In the genomic region with DNA sequence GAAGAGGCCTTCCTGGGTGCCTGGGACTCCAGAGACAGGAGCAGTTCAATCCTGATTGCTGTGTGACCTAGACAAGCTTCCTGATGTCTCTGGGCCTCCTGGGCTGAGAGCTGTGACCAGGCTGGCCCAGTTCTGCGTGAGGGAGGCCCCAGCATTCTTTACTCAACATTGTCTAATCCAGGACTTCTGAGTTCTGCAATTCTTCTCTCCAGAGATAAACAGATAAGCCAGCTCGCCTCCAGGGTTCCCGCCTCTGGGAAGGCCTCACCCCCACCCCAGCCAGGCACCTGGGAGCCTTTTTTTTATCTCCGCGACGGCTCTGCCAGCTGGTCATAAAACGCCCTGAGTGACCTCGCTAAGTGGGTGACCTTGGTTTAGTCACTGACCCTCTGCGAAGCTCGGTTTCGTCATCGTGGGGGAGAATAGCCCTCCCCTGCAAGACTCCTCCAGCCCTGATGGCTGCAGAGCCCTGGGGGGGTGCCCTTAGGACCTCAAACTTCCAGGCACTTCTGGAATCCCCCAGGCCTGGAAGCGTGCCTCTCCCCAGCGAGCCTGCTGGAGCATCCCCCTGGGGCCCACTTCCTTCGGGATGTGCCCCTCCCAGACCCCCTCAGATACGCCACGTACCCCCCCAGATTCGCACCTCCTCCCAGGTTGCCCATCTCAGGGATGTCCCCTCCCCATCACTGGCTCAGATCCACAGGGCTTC, we compare ENCODE assay signal across 10 cellular contexts. TPM values are rescaled to one million over a fixed set of nuclear protein-coding genes. Genes with fewer than 3 reads are reported as not detected.
DNase-seq lines count a peak whose midpoint lies in the region; ATAC-seq and TF ChIP-seq lines count a peak whose summit lies in the region.
"Had no signal": no experiment of that assay in that cellular context is flagged by ENCODE, and none has a peak within 500 bp of the region (broad histone marks: within the 10 kb centered on the region; RNA-seq: fewer than 3 reads in every experiment).

No MANE protein-coding gene starts in this region.

- H2BK120ac ChIP-seq in mesenchymal stem cell (ENCODE audit: low read depth, low read length) = peak overlapping the region; percentile 68

- H2AK5ac ChIP-seq in mesenchymal stem cell (ENCODE audit: low read length, severe bottlenecking) = peak overlapping the region; percentile 34

- peak overlapping the region; percentile 48 for H4K8ac ChIP-seq in mesenchymal stem cell (ENCODE audit: low read length)

- peak; percentile 39 for DNase-seq in BJ (ENCODE audit: low read depth)
- DNase-seq in HuH-7.5 (ENCODE audit: low spot score) = peak; percentile 68
- no peak for DNase-seq in breast epithelium (ENCODE audit: low spot score in 2 of 2)
- peak; percentile 92 for DNase-seq in mesenchymal stem cell
- no peak for DNase-seq in stimulated activated CD4-positive, alpha-beta T cell treated with anti-CD3 and anti-CD28 coated beads, Interleukin-1b, Interleukin-23, amount 100 ng/mL, for 48 hours
- DNase-seq in activated T-cell treated with anti-CD3 and anti-CD28 coated beads, Interleukin-2, amount 50 U/mL, for 1 hour = no peak
- no peak for DNase-seq in NCI-H2029 treated with DMSO at 0.1 percent for 48 hours (lab: John Stamatoyannopoulos, UW)

- H2BK5ac ChIP-seq in mesenchymal stem cell (ENCODE audit: low read depth, low read length, poor library complexity, severe bottlenecking) = no peak overlapping the region

- TF ChIP-seq CTCF in BJ (IDR thresholded peaks at IDR 0.05; ENCODE audit: insufficient read depth, low read depth, low read length) (no peak), breast epithelium (IDR thresholded peaks at IDR 0.05) (no peak)

- intact Hi-C loops in breast epithelium (cut with DNase I; ENCODE audit: low total_unique reads) = no loop called here

- peak overlapping the region in 1 of 2 experiments; percentile 28 for H3K4ac ChIP-seq in mesenchymal stem cell (ENCODE audit: low read depth in 1 of 2, low read length in 2 of 2)

- H3K9me3 ChIP-seq in breast epithelium (no peaks in the 10 kb centered on the region), mesenchymal stem cell (ENCODE audit: control insufficient read depth, low read length) (no peaks in the 10 kb centered on the region)

- peak overlapping the region in 1 of 2 experiments; percentile 84 for H3K18ac ChIP-seq in mesenchymal stem cell (ENCODE audit: low read depth in 1 of 2, low read length in 2 of 2)

- no peak for TF ChIP-seq POLR2A in breast epithelium (IDR thresholded peaks at IDR 0.05)

- H3K4me2 ChIP-seq in mesenchymal stem cell (ENCODE audit: low read length, poor library complexity, severe bottlenecking) = peak overlapping the region; percentile 41

- no peaks in the 10 kb centered on the region for H3K4me1 ChIP-seq in breast epithelium
- H3K4me1 ChIP-seq in mesenchymal stem cell (ENCODE audit: control insufficient read depth, insufficient read depth, low read depth, low read length) = peaks cover 29% of the 10 kb centered on the region

- H3K36me3 ChIP-seq in BJ (ENCODE audit: control insufficient read depth, insufficient read depth, low read length) (no peaks in the 10 kb centered on the region), breast epithelium (no peaks in the 10 kb centered on the region), mesenchymal stem cell (ENCODE audit: control insufficient read depth in 1 of 2, insufficient read depth in 2 of 2, low read depth in 1 of 2, low read length in 2 of 2) (no peaks in the 10 kb centered on the region)

- H3K4me3 ChIP-seq in BJ (ENCODE audit: low read depth, low read length) (no peak overlapping the region), breast epithelium (no peak overlapping the region), mesenchymal stem cell (ENCODE audit: insufficient read depth in 1 of 2, low read depth in 1 of 2, low read length in 2 of 2) (no peak overlapping the region)

- no peak overlapping the region for H3K14ac ChIP-seq in mesenchymal stem cell (ENCODE audit: low read length in 2 of 2)

- H3K27ac ChIP-seq in breast epithelium (peak overlapping the region; percentile 77 to 78), mesenchymal stem cell (ENCODE audit: low read length, poor library complexity, severe bottlenecking) (peak overlapping the region; percentile 17)

- H2AFZ ChIP-seq in mesenchymal stem cell (ENCODE audit: low read depth, low read length) = no peak overlapping the region

- no peak for ATAC-seq in HG03139 (IDR thresholded peaks at IDR 0.05; ENCODE audit: unreplicated experiment)
- ATAC-seq: activated T-helper 17 cell treated with anti-CD3 and anti-CD28 coated beads, Interleukin-2, amount 50 U/mL, for 72 hours had no signal

- peaks cover 2% of the 10 kb centered on the region; the same call in 1 of the 2 replicates for H3K27me3 ChIP-seq in BJ (ENCODE audit: control insufficient read depth, insufficient read depth, low read length)
- H3K27me3 ChIP-seq in breast epithelium = no peaks in the 10 kb centered on the region
- peaks cover 5 to 18% of the 10 kb centered on the region in 2 experiments for H3K27me3 ChIP-seq in mesenchymal stem cell (ENCODE audit: control insufficient read depth in 1 of 2, insufficient read depth in 1 of 2, low read length in 2 of 2)

- H3K79me1 ChIP-seq in mesenchymal stem cell (replicated peaks; ENCODE audit: low read length, poor library complexity, severe bottlenecking) = no peaks in the 10 kb centered on the region

- H2BK12ac ChIP-seq in mesenchymal stem cell (ENCODE audit: low read length in 2 of 2) = peak overlapping the region in 1 of 2 experiments; percentile 83

- no peak overlapping the region for H3K23ac ChIP-seq in mesenchymal stem cell (ENCODE audit: low read length in 2 of 2)

- POLR2A ChIA-PET in BJ (lab: Charles Lee) = interaction anchor here (0.5 kb wide), 1 partner anchor 231 kb away, joined by 3 read pairs; no protein-coding TSS in a partner anchor

- WGBS in mesenchymal stem cell = 1% methylated on average over 18 of the region's 18 CpGs

- H3K9ac ChIP-seq in mesenchymal stem cell (ENCODE audit: low read length) = no peak overlapping the region

- no peak overlapping the region for H2BK15ac ChIP-seq in mesenchymal stem cell (ENCODE audit: low read depth, poor library complexity, severe bottlenecking)

- H4K91ac ChIP-seq in mesenchymal stem cell (ENCODE audit: low read length) = no peak overlapping the region

- CTCF ChIA-PET in BJ (lab: Yijun Ruan, JAX) = interaction anchor here (1.0 to 1.3 kb wide), 3 partner anchors 30 to 263 kb away, joined by 3 to 5 read pairs (median 3); no protein-coding TSS in a partner anchor

RNA-seq across cellular contexts. Expression of a gene that starts 1.9 kb away (rescaled TPM):
- 0.25 TPM in 1 of 2 replicates, not detected in the other for polyA plus RNA-seq in BJ (2011; rRNA removed)
- 0.28 TPM in 1 of 2 replicates, not detected in the other for polyA minus RNA-seq in BJ (2011; rRNA and poly(A)+ RNA removed)
- total RNA-seq in breast epithelium = 1 to 10 TPM in 2 of 3 donors, not detected in 1; 5.6 to 7.5 TPM
- 0.83 TPM for polyA plus RNA-seq in mesenchymal stem cell (2013, experiment 1 of 2)
- 0.70 TPM for polyA plus RNA-seq in mesenchymal stem cell (2013, experiment 2 of 2)
- total RNA-seq: activated T-helper 17 cell treated with anti-CD3 and anti-CD28 coated beads, Interleukin-2, amount 50 U/mL, for 72 hours; glomerular endothelial cell had no signal

RNA-seq across cellular contexts. Expression of a gene that starts 42.2 kb away (rescaled TPM):
- polyA plus RNA-seq in BJ (2011; rRNA removed) = 0.04 TPM in 1 of 2 replicates, not detected in the other
- polyA minus RNA-seq in BJ (2011; rRNA and poly(A)+ RNA removed) = 0.05 TPM in 1 of 2 replicates, not detected in the other
- total RNA-seq in breast epithelium = 1 to 10 TPM in 2 of 3 donors, not detected in 1; 1.3 to 2.9 TPM
- 0.66 TPM for polyA plus RNA-seq in mesenchymal stem cell (2013, experiment 1 of 2)
- polyA plus RNA-seq in mesenchymal stem cell (2013, experiment 2 of 2) = 0.55 TPM
- total RNA-seq: glomerular endothelial cell had no signal

RNA-seq across cellular contexts. Expression of a gene that starts 52.7 kb away (rescaled TPM):
- not detected in 2 replicates for polyA plus RNA-seq in BJ (2011; rRNA removed)
- polyA minus RNA-seq in BJ (2011; rRNA and poly(A)+ RNA removed) = not detected in 2 replicates
- not detected for total RNA-seq in breast epithelium
- polyA plus RNA-seq in mesenchymal stem cell (2013, experiment 1 of 2) = not detected
- polyA plus RNA-seq in mesenchymal stem cell (2013, experiment 2 of 2) = not detected
- total RNA-seq: activated T-helper 17 cell treated with anti-CD3 and anti-CD28 coated beads, Interleukin-2, amount 50 U/mL, for 72 hours; glomerular endothelial cell had no signal

Comparison
In these comparisons a context has a peak if more than half of its experiments do, and no peak if none do; other contexts are left out.
1. DNase-seq: peak in BJ (single experiment), HuH-7.5 (single experiment) and mesenchymal stem cell (single experiment); none in breast epithelium (0 of 2), stimulated activated CD4-positive, alpha-beta T cell treated with anti-CD3 and anti-CD28 coated beads, Interleukin-1b, Interleukin-23, amount 100 ng/mL, for 48 hours (single experiment), activated T-cell treated with anti-CD3 and anti-CD28 coated beads, Interleukin-2, amount 50 U/mL, for 1 hour (single experiment) and NCI-H2029 treated with DMSO at 0.1 percent for 48 hours (single experiment).